8 cellular contexts compared by ENCODE assay signal in genomic region chr10:119653209-119653608, GRCh38. TPM values are rescaled to one million over a fixed set of nuclear protein-coding genes. Genes with fewer than 3 reads are reported as not detected.
DNase-seq lines count a peak whose midpoint lies in the region; ATAC-seq and TF ChIP-seq lines count a peak whose summit lies in the region.

No MANE protein-coding gene starts in this region.

- no peaks in the 10 kb centered on the region for H3K27me3 ChIP-seq in HUES6 (ENCODE audit: control insufficient read depth, insufficient read depth, low read length)
- no peaks in the 10 kb centered on the region for H3K27me3 ChIP-seq in breast epithelium
- H3K27me3 ChIP-seq in lung (ENCODE audit: control insufficient read depth, insufficient read depth) = no peaks in the 10 kb centered on the region

- H3K36me3 ChIP-seq in HUES6 (ENCODE audit: control insufficient read depth, insufficient read depth, low read length) (peaks cover 5% of the 10 kb centered on the region; the same call in 1 of the 2 replicates), breast epithelium (no peaks in the 10 kb centered on the region), lung (ENCODE audit: control insufficient read depth in 2 of 2, insufficient read depth in 2 of 2, low read length in 2 of 2) (no peaks in the 10 kb centered on the region)

- DNase-seq in breast epithelium (ENCODE audit: low spot score in 2 of 2) (no peak), lung (ENCODE audit: low spot score) (no peak), medulla oblongata (ENCODE audit: extremely low spot score) (no peak), SKM-1 (lab: John Stamatoyannopoulos, UW; ENCODE audit: unreplicated experiment) (no peak), sciatic nerve (ENCODE audit: low spot score) (no peak)

- peak overlapping the region; percentile 28 for H3K9ac ChIP-seq in HUES6 (ENCODE audit: low read length)

- TF ChIP-seq POLR2A in breast epithelium (IDR thresholded peaks at IDR 0.05) = no peak

- peak overlapping the region; percentile 77 for H3K27ac ChIP-seq in 22Rv1
- no peak overlapping the region for H3K27ac ChIP-seq in HUES6 (ENCODE audit: low read depth, low read length)
- peak overlapping the region; percentile 52 to 98 for H3K27ac ChIP-seq in breast epithelium
- peak overlapping the region in 1 of 2 donors; percentile 97 for H3K27ac ChIP-seq in lung (ENCODE audit: low read depth in 1 of 2, low read length in 1 of 2)

- peak overlapping the region; percentile 93; the same call in 1 of the 2 replicates for H3K4me3 ChIP-seq in HUES6 (ENCODE audit: low read depth, low read length)
- H3K4me3 ChIP-seq in breast epithelium = peak overlapping the region; percentile 87 to 98 (median 93)
- H3K4me3 ChIP-seq in lung = peak overlapping the region; percentile 2

- H3K4me1 ChIP-seq in HUES6 (ENCODE audit: control insufficient read depth, insufficient read depth, low read length) (peaks cover 52% of the 10 kb centered on the region), breast epithelium (peaks cover 0 to 26% of the 10 kb centered on the region in 2 donors), lung (ENCODE audit: control insufficient read depth in 2 of 2, insufficient read depth in 2 of 2, low read length in 2 of 2) (peaks cover 18% of the 10 kb centered on the region in 2 donors)

- intact Hi-C loops in breast epithelium (cut with DNase I; ENCODE audit: low total_unique reads) = no loop called here
- intact Hi-C loops in sciatic nerve (cut with DNase I) = no loop called here

- 73 to 79% methylated on average over 1 of the region's 1 CpG for WGBS in lung, 2 donors

- H3K9me3 ChIP-seq in HUES6 (ENCODE audit: control insufficient read depth, insufficient read depth, low read depth, low read length) (no peaks in the 10 kb centered on the region), breast epithelium (no peaks in the 10 kb centered on the region), lung (ENCODE audit: control insufficient read depth in 2 of 2, insufficient read depth in 1 of 2, low read length in 1 of 2) (no peaks in the 10 kb centered on the region)

- TF ChIP-seq CTCF in 22Rv1 (IDR thresholded peaks at IDR 0.05) (no peak), breast epithelium (IDR thresholded peaks at IDR 0.05) (no peak), lung (IDR thresholded peaks at IDR 0.05; ENCODE audit: control extremely low read depth, extremely low read depth) (no peak)

- no peak for ATAC-seq in lung (ENCODE audit: insufficient read depth, low FRiP score)
- no peak for ATAC-seq in HG03354 (IDR thresholded peaks at IDR 0.05; ENCODE audit: poor library complexity, severe bottlenecking, unreplicated experiment)
- no peak for ATAC-seq in sciatic nerve

RNA-seq across cellular contexts. Expression of gene BAG3, which starts 2.0 kb away (rescaled TPM):
- total RNA-seq in breast epithelium = 10 to 100 TPM; 17.1 to 29.9 (median 23.9) TPM
- 10 to 100 TPM; 16.8 to 44.8 TPM for total RNA-seq in lung
- polyA plus RNA-seq in lung = 10 to 100 TPM; 27.5 to 42.7 TPM
- 50.1 TPM for total RNA-seq in sciatic nerve

RNA-seq across cellular contexts. Expression of gene TIAL1, which starts 56.4 kb away (rescaled TPM):
- 100 to 1,000 TPM in 1 of 3 donors, 10 to 100 TPM in 2; 73.3 to 110 (median 76.4) TPM for total RNA-seq in breast epithelium
- total RNA-seq in lung = 100 to 1,000 TPM in 1 of 2 donors, 10 to 100 TPM in 1; 77.0 to 149 TPM
- 10 to 100 TPM; 44.0 to 53.9 TPM for polyA plus RNA-seq in lung
- total RNA-seq in sciatic nerve = 121 TPM

Comparison
In these comparisons a context has a peak if more than half of its experiments do, and no peak if none do; other contexts are left out.
1. H3K4me3 ChIP-seq: peak in every context shown above with its lines; median percentile 93 in HUES6; 93 in breast epithelium; 2 in lung.